Comparison of ENCODE assay signal across 8 cellular contexts in the genomic region with DNA sequence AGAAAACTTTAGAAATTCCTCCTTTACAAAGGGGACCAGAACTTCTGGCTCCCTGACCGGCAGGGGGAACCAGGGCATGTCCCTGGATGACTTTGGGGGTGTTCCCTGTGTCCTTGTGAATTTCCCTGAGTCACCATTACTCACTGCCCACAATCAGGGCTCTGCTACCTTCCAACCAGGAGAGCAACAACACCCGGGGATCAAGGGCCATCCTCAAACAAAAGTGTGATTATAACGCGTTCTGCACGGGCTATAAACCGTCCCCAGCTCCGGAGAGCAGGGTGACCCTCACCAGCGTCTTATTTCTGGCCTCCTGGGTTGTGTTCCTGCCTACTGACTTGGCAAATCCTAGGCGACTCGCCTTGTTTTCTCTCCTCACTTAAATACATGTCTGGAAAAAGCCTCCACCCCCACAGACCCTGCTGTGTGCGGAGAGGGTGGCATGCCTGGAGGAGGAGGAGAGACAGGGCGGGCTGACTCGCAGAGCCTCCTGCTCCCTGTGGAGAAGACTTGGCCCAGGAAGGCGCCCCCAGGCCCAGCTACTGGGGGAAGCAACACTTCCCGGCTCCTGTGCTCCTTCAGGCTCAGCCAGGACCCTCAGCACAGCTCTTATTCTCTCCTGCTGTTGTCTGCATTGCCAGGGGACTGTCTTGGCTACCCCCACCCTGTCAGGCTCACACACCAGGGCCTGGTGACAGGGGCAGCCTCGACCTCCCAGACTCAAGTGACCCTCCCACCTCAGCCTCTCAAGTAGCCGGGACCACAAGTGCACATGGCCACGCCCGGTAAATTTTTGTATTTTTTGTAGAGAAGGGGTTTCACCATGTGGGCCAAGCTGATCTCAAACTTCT. TPM values are rescaled to one million over a fixed set of nuclear protein-coding genes. Genes with fewer than 3 reads are reported as not detected.
DNase-seq lines count a peak whose midpoint lies in the region; ATAC-seq, FAIRE-seq and TF ChIP-seq lines count a peak whose summit lies in the region.

No MANE protein-coding gene starts in this region.

- peak overlapping the region; percentile 86 for H3K27ac ChIP-seq in K562 (ENCODE audit: extremely low read depth, low read depth, low read length)

- H3K4me1 ChIP-seq in K562 (replicated peaks in 1 of 2; ENCODE audit: control insufficient read depth in 2 of 2, insufficient read depth in 2 of 2, low read length in 2 of 2) (peaks cover 48 to 61% of the 10 kb centered on the region in 2 experiments), skeletal muscle satellite cell (ENCODE audit: control insufficient read depth, insufficient read depth, low read length) (peaks cover 29% of the 10 kb centered on the region)

- no peak overlapping the region for H3K4me3 ChIP-seq in K562
- peak overlapping the region; percentile 0 for H3K4me3 ChIP-seq in iPS-18c (ENCODE audit: insufficient read depth, low read depth, low read length)
- peak overlapping the region; percentile 53 for H3K4me3 ChIP-seq in skeletal muscle satellite cell (ENCODE audit: low read length)

- H3K27me3 ChIP-seq in K562 (ENCODE audit: control insufficient read depth in 2 of 2, insufficient read depth in 2 of 2, low read length in 2 of 2) (no peaks in the 10 kb centered on the region), skeletal muscle satellite cell (ENCODE audit: control insufficient read depth, insufficient read depth, low read length) (no peaks in the 10 kb centered on the region)

- 13% methylated on average over 19 of the region's 19 CpGs for whole genome bisulfite sequencing in K562 (ENCODE audit: insufficient coverage, low coverage, missing lambda C conversion rate)

- TF ChIP-seq RAD21 in K562 (CRISPR knock-in tag; conservative IDR thresholded peaks at IDR 0.05 in 1 of 2, IDR thresholded peaks at IDR 0.05 in 1 of 2), result peak; percentile 92 to 96

- no peaks in the 10 kb centered on the region for H3K36me3 ChIP-seq in K562 (ENCODE audit: control insufficient read depth, insufficient read depth, low read length)
- H3K36me3 ChIP-seq in skeletal muscle satellite cell (ENCODE audit: insufficient read depth, low read length), result no peaks in the 10 kb centered on the region

- peak; percentile 94 for FAIRE-seq in K562 (lab: Jason Lieb, UNC)

- BruUV-seq in K562 (replicated peaks; lab: Mats Ljungman, UMichigan), result TSS peak; percentile 85

- peak overlapping the region; percentile 79 for H2AFZ ChIP-seq in K562 (ENCODE audit: low read depth, low read length)

- H3K9me3 ChIP-seq in K562 (replicated peaks; ENCODE audit: control insufficient read depth, insufficient read depth, low read depth, low read length), result no peaks in the 10 kb centered on the region
- no peaks in the 10 kb centered on the region for H3K9me3 ChIP-seq in iPS-18c (ENCODE audit: control insufficient read depth, insufficient read depth, low read length)
- H3K9me3 ChIP-seq in skeletal muscle satellite cell (replicated peaks; ENCODE audit: low read length), result no peaks in the 10 kb centered on the region

- no peaks in the 10 kb centered on the region for H3K9me1 ChIP-seq in K562 (ENCODE audit: control insufficient read depth, insufficient read depth, low read length)

- H3K9ac ChIP-seq in K562 (ENCODE audit: insufficient read depth in 1 of 2, low read depth in 2 of 2, low read length in 2 of 2) (peak overlapping the region; percentile 68 to 88), skeletal muscle satellite cell (ENCODE audit: low read depth, low read length) (peak overlapping the region; percentile 76)

- intact Hi-C loops in K562 (cut with micrococcal nuclease), result loop anchor here (1.0 to 2.0 kb wide), 2 partner anchors 44 to 69 kb away; no protein-coding TSS in a partner anchor

- POLR2A ChIA-PET in K562 (lab: Yijun Ruan, JAX), result interaction anchor here (0.7 to 2.5 kb wide), 9 partner anchors 8 to 114 kb away, joined by 3 to 9 read pairs (median 4); a partner anchor contains a TSS

- CTCF ChIA-PET in K562 (lab: Yijun Ruan, JAX; ENCODE audit: low intra/inter-chr PET ratio), result interaction anchor here (0.6 to 3.3 kb wide), 7 partner anchors 8 to 151 kb away, joined by 3 to 38 read pairs (median 3); no protein-coding TSS in a partner anchor

- DNase-seq in DMS79 (lab: John Stamatoyannopoulos, UW) (peak; percentile 81), LHCN-M2 (ENCODE audit: low read depth) (peak; percentile 96), K562 (ENCODE audit: extremely low read depth in 1 of 4, low spot score in 3 of 4) (peak; percentile 92 to 97 (median 94))

- in situ Hi-C loops in K562 (cut with MboI), result loop anchor here (10.0 kb wide), 1 partner anchor 145 kb away; no protein-coding TSS in a partner anchor

- TF ChIP-seq POLR2A in K562 (conservative IDR thresholded peaks at IDR 0.05), result peak; percentile 61

- TF ChIP-seq CTCF in K562 (IDR thresholded peaks at IDR 0.05 in 2 of 3, conservative IDR thresholded peaks at IDR 0.05 in 1 of 3; ENCODE audit: insufficient read depth in 2 of 3, low read depth in 1 of 3, low read length in 3 of 3), result peak; percentile 81 to 93 (median 87)

- peak; percentile 85 for ATAC-seq in K562
- ATAC-seq in GM18861 (IDR thresholded peaks at IDR 0.05; ENCODE audit: unreplicated experiment), result no peak
- ATAC-seq in GM18867 (IDR thresholded peaks at IDR 0.05; ENCODE audit: unreplicated experiment), result no peak
- no peak for ATAC-seq in GM21367 (IDR thresholded peaks at IDR 0.05; ENCODE audit: unreplicated experiment)

- H4K20me1 ChIP-seq in K562 (replicated peaks; ENCODE audit: control insufficient read depth, insufficient read depth, low read length), result no peaks in the 10 kb centered on the region

- H3K79me2 ChIP-seq in K562 (ENCODE audit: control insufficient read depth, insufficient read depth, low read length), result 0 out of 3 replicates have a peak, but pooled peaks cover 7% of the 10 kb centered on the region

- H3K4me2 ChIP-seq in K562 (ENCODE audit: insufficient read depth, low read length) (peak overlapping the region; percentile 72), skeletal muscle satellite cell (ENCODE audit: low read length) (peak overlapping the region; percentile 80)

- TF ChIP-seq EP300 in K562 (IDR thresholded peaks at IDR 0.05; ENCODE audit: low read length), result peak; percentile 95

TF ChIP-seq in K562, 482 proteins besides CTCF, POLR2A, EP300 and RAD21 (continues in another document):
- peak; percentile 42; the same call in 1 of the 2 replicates for TF ChIP-seq PHF8 (IDR thresholded peaks at IDR 0.05; ENCODE audit: borderline replicate concordance, low read length)
- TF ChIP-seq ZNF184 (CRISPR knock-in tag; IDR thresholded peaks at IDR 0.05), result no peak
- TF ChIP-seq TEAD2 (tag; IDR thresholded peaks at IDR 0.05), result peak; percentile 69; the same call in 1 of the 2 replicates
- peak; percentile 79 for TF ChIP-seq CXXC5 (CRISPR knock-in tag; IDR thresholded peaks at IDR 0.05)
- TF ChIP-seq PML (IDR thresholded peaks at IDR 0.05; ENCODE audit: low read length), result no peak
- TF ChIP-seq, protein P1, sequence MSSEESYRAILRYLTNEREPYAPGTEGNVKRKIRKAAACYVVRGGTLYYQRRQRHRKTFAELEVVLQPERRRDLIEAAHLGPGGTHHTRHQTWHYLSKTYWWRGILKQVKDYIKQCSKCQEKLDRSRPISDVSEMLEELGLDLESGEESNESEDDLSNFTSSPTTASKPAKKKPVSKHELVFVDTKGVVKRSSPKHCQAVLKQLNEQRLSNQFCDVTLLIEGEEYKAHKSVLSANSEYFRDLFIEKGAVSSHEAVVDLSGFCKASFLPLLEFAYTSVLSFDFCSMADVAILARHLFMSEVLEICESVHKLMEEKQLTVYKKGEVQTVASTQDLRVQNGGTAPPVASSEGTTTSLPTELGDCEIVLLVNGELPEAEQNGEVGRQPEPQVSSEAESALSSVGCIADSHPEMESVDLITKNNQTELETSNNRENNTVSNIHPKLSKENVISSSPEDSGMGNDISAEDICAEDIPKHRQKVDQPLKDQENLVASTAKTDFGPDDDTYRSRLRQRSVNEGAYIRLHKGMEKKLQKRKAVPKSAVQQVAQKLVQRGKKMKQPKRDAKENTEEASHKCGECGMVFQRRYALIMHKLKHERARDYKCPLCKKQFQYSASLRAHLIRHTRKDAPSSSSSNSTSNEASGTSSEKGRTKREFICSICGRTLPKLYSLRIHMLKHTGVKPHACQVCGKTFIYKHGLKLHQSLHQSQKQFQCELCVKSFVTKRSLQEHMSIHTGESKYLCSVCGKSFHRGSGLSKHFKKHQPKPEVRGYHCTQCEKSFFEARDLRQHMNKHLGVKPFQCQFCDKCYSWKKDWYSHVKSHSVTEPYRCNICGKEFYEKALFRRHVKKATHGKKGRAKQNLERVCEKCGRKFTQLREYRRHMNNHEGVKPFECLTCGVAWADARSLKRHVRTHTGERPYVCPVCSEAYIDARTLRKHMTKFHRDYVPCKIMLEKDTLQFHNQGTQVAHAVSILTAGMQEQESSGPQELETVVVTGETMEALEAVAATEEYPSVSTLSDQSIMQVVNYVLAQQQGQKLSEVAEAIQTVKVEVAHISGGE (CRISPR knock-in tag; IDR thresholded peaks at IDR 0.05), result no peak; a peak in 1 of 6 replicates
- TF ChIP-seq MBD2 (IDR thresholded peaks at IDR 0.05; ENCODE audit: borderline replicate concordance, low read depth), result 0 out of 2 replicates have a peak, but pooled peaks have one; percentile 14
- peak; percentile 91 for TF ChIP-seq SMARCE1 (IDR thresholded peaks at IDR 0.05)
- TF ChIP-seq ZNF76 (CRISPR knock-in tag; IDR thresholded peaks at IDR 0.05; ENCODE audit: borderline replicate concordance), result peak; percentile 72; the same call in 1 of the 2 replicates

RNA-seq across cellular contexts. Expression of a gene that starts 54.1 kb away (rescaled TPM):
- total RNA-seq in LHCN-M2 (2014; rRNA removed), result not detected in 2 replicates
- polyA plus RNA-seq in LHCN-M2 (2012), result not detected
- 0.30 and 0.49 TPM in 2 replicates for total RNA-seq in K562 (2011; cell fraction: chromatin; rRNA removed; ENCODE audit: low replicate concordance)
- 0.13 TPM in 1 of 2 replicates, not detected in the other for total RNA-seq in K562 (2011; cell fraction: nucleolus; rRNA removed)
- 0.37 TPM in 1 of 2 replicates, not detected in the other for total RNA-seq in K562 (2011; cell fraction: nucleoplasm; rRNA removed)
- 0.04 TPM in 1 of 2 replicates, not detected in the other for total RNA-seq in K562 (2014; rRNA removed)
- not detected in 2 replicates for total RNA-seq in K562 (2014; rRNA removed; fragmentation: Illumina TruSeq; extraction: Trizol)
- total RNA-seq in K562 (2015; rRNA removed; fragmentation: Illumina TruSeq; extraction: Trizol), result 0.15 TPM in 1 of 2 replicates, not detected in the other
- 0.13 TPM in 1 of 2 replicates, not detected in the other for total RNA-seq in K562 (2021)
- 0.04 TPM in 1 of 2 replicates, not detected in the other for polyA plus RNA-seq in K562 (2011; rRNA removed)
- 0.04 and 0.06 TPM in 2 replicates for polyA plus RNA-seq in K562 (2011; cell fraction: cytosol; rRNA removed)
- 0.15 and 0.44 TPM in 2 replicates for polyA plus RNA-seq in K562 (2011; cell fraction: nucleus; rRNA removed)
- 0.17 and 0.42 TPM in 2 replicates for polyA plus RNA-seq in K562 (2012)
- polyA plus RNA-seq in K562 (2014; fragmentation: Illumina TruSeq; extraction: Trizol), result not detected in 2 replicates
- not detected for polyA plus RNA-seq in K562 (2014; fragmentation: Nextera tagmentation; extraction: Ambion mirVana)
- 0.09 TPM in 1 of 2 replicates, not detected in the other for polyA plus RNA-seq in K562 (2014; rRNA removed)
- polyA minus RNA-seq in K562 (2011; rRNA and poly(A)+ RNA removed), result 0.03 TPM in 1 of 2 replicates, not detected in the other
- not detected in 2 replicates for polyA minus RNA-seq in K562 (2011; cell fraction: cytosol; rRNA and poly(A)+ RNA removed)
- polyA minus RNA-seq in K562 (2011; cell fraction: nucleus; rRNA and poly(A)+ RNA removed), result 0.33 TPM in 1 of 2 replicates, not detected in the other
- total RNA-seq in skeletal muscle satellite cell (2012; rRNA removed), result not detected in 2 replicates
